In the genomic region with DNA sequence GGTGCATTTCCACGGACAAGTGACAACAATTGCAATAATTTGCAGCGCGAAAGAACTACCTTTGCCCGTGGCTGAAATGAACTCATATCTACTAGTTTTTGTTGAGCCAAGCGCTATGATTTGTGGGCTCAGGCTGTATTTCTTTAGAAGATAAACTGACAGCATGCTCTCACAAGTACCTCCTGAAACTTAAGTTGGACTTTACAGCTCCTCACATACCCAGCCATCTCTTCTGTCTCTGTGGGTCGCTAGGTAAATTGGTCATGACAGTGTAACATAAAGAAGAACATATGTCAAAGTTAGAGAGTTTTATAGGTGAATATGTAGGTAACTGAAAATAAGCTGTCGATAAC, we compare ENCODE assay signal across 8 cellular contexts. TPM values are rescaled to one million over a fixed set of nuclear protein-coding genes. Genes with fewer than 3 reads are reported as not detected.
A peak's percentile ranks its signal among the peaks of the same experiment; 100 is the strongest.
DNase-seq lines count a peak whose midpoint lies in the region; ATAC-seq and TF ChIP-seq lines count a peak whose summit lies in the region.

No MANE protein-coding gene starts in this region.

- H3K36me3 ChIP-seq in Karpas-422 (ENCODE audit: insufficient read depth, low read length) (peaks cover 14% of the 10 kb centered on the region; the same call in 1 of the 2 replicates), colonic mucosa (no peaks in the 10 kb centered on the region)

- H3K36me3 Mint-ChIP-seq in stimulated activated naive CD8-positive, alpha-beta T cell treated with anti-CD3 and anti-CD28 coated beads, Interleukin-15, Interleukin-2, amounts not matched to agents 100 ng/mL and 50 ng/mL, for 24 hours (ENCODE audit: low read depth): peaks cover 24% of the 10 kb centered on the region
- peaks cover 6 to 8% of the 10 kb centered on the region in 2 donors for H3K36me3 Mint-ChIP-seq in naive B cell

- H3K27ac Mint-ChIP-seq in stimulated activated naive CD8-positive, alpha-beta T cell treated with anti-CD3 and anti-CD28 coated beads, Interleukin-15, Interleukin-2, amounts not matched to agents 100 ng/mL and 50 ng/mL, for 24 hours: peak overlapping the region; percentile 92
- peak overlapping the region; percentile 79 to 96 (median 94) for H3K27ac Mint-ChIP-seq in naive B cell

- H3K9me3 ChIP-seq in Karpas-422 (ENCODE audit: low read length): no peaks in the 10 kb centered on the region
- no peaks in the 10 kb centered on the region for H3K9me3 ChIP-seq in colonic mucosa

- H3K4me2 ChIP-seq in Karpas-422 (ENCODE audit: low read depth, low read length, poor library complexity, severe bottlenecking): peak overlapping the region; percentile 81

- peak overlapping the region; percentile 70; the same call in 1 of the 2 replicates for H2AFZ ChIP-seq in Karpas-422 (ENCODE audit: low read length)

- H3K4me3 Mint-ChIP-seq in stimulated activated naive CD8-positive, alpha-beta T cell treated with anti-CD3 and anti-CD28 coated beads, Interleukin-15, Interleukin-2, amounts not matched to agents 100 ng/mL and 50 ng/mL, for 24 hours: peak overlapping the region; percentile 89
- peak overlapping the region; percentile 87 to 98 (median 96) for H3K4me3 Mint-ChIP-seq in naive B cell

- peaks cover 7% of the 10 kb centered on the region for H3K27me3 Mint-ChIP-seq in stimulated activated naive CD8-positive, alpha-beta T cell treated with anti-CD3 and anti-CD28 coated beads, Interleukin-15, Interleukin-2, amounts not matched to agents 100 ng/mL and 50 ng/mL, for 24 hours
- peaks cover 0 to 3% (median 2%) of the 10 kb centered on the region in 3 donors for H3K27me3 Mint-ChIP-seq in naive B cell

- H3K9me3 Mint-ChIP-seq in stimulated activated naive CD8-positive, alpha-beta T cell treated with anti-CD3 and anti-CD28 coated beads, Interleukin-15, Interleukin-2, amounts not matched to agents 100 ng/mL and 50 ng/mL, for 24 hours: no peaks in the 10 kb centered on the region
- H3K9me3 Mint-ChIP-seq in naive B cell: no peaks in the 10 kb centered on the region

- H3K9ac ChIP-seq in Karpas-422 (ENCODE audit: low read length) (peak overlapping the region; percentile 82), colonic mucosa (ENCODE audit: low read depth in 2 of 2, low read length in 2 of 2) (peak overlapping the region; percentile 85 to 96)

- H3K27ac ChIP-seq in Karpas-422 (ENCODE audit: low read length): no peak overlapping the region
- H3K27ac ChIP-seq in colonic mucosa: no peak overlapping the region

- no peaks in the 10 kb centered on the region for H4K20me1 ChIP-seq in Karpas-422 (ENCODE audit: insufficient read depth, low read depth, low read length)

- H3K9me2 ChIP-seq in Karpas-422 (replicated peaks; ENCODE audit: insufficient read depth, low read length): no peaks in the 10 kb centered on the region

- H3K4me1 ChIP-seq in Karpas-422 (ENCODE audit: low read length) (peaks cover 21% of the 10 kb centered on the region), colonic mucosa (no peaks in the 10 kb centered on the region)

- DNase-seq in stimulated activated naive CD8-positive, alpha-beta T cell treated with anti-CD3 and anti-CD28 coated beads, Interleukin-15, Interleukin-2, amounts not matched to agents 100 U/mL and 50 U/mL, for 24 hours: no peak
- DNase-seq in Karpas-422: peak; percentile 49
- no peak for DNase-seq in colonic mucosa
- no peak for DNase-seq in naive B cell
- no peak for DNase-seq in inferior parietal cortex (ENCODE audit: extremely low spot score)
- DNase-seq in KG1 (lab: John Stamatoyannopoulos, UW): no peak
- DNase-seq in AG08395 (ENCODE audit: low spot score): no peak

- H3K4me1 Mint-ChIP-seq in stimulated activated naive CD8-positive, alpha-beta T cell treated with anti-CD3 and anti-CD28 coated beads, Interleukin-15, Interleukin-2, amounts not matched to agents 100 ng/mL and 50 ng/mL, for 24 hours (ENCODE audit: low read depth): peaks cover 39% of the 10 kb centered on the region
- H3K4me1 Mint-ChIP-seq in naive B cell: peaks cover 22 to 34% (median 25%) of the 10 kb centered on the region in 3 donors

- no peak for TF ChIP-seq CTCF in colonic mucosa (IDR thresholded peaks at IDR 0.05)

- H3K27me3 ChIP-seq in Karpas-422 (ENCODE audit: low read length) (no peaks in the 10 kb centered on the region), colonic mucosa (no peaks in the 10 kb centered on the region)

- ATAC-seq in stimulated activated naive CD8-positive, alpha-beta T cell treated with anti-CD3 and anti-CD28 coated beads, Interleukin-15, Interleukin-2, amounts not matched to agents 100 U/mL and 50 U/mL, for 24 hours: no peak
- ATAC-seq in naive B cell (ENCODE audit: low read depth in 2 of 2): no peak

- intact Hi-C loops in colonic mucosa (cut with DNase I): no loop called here

- H3K4me3 ChIP-seq in Karpas-422 (ENCODE audit: low read length): peak overlapping the region; percentile 84
- H3K4me3 ChIP-seq in colonic mucosa: peak overlapping the region; percentile 98

- peaks cover 49% of the 10 kb centered on the region for H3K79me2 ChIP-seq in Karpas-422 (ENCODE audit: low read length)

RNA-seq across cellular contexts. Expression of gene COG6, which starts 0.8 kb away (rescaled TPM):
- 30.6 and 31.6 TPM in 2 replicates for total RNA-seq in Karpas-422 (2014; rRNA removed; shearing (Covaris generic); ENCODE audit: low replicate concordance)
- 10 to 100 TPM; 31.9 to 37.0 TPM for total RNA-seq in colonic mucosa
- polyA plus RNA-seq in naive B cell (ENCODE audit: low read depth in 6 of 6): 10 to 100 TPM; 14.9 to 20.3 (median 15.8) TPM

RNA-seq across cellular contexts. Expression of gene LHFPL6, which starts 53.3 kb away (rescaled TPM):
- not detected in 2 replicates for total RNA-seq in Karpas-422 (2014; rRNA removed; shearing (Covaris generic); ENCODE audit: low replicate concordance)
- 10 to 100 TPM in 1 of 2 donors, 1 to 10 TPM in 1; 4.3 to 10.1 TPM for total RNA-seq in colonic mucosa
- under 1 TPM in 4 of 6 donors, not detected in 2; 0.12 to 0.25 (median 0.16) TPM for polyA plus RNA-seq in naive B cell (ENCODE audit: low read depth in 6 of 6)
